8 cellular contexts compared by ENCODE assay signal in the genomic region with DNA sequence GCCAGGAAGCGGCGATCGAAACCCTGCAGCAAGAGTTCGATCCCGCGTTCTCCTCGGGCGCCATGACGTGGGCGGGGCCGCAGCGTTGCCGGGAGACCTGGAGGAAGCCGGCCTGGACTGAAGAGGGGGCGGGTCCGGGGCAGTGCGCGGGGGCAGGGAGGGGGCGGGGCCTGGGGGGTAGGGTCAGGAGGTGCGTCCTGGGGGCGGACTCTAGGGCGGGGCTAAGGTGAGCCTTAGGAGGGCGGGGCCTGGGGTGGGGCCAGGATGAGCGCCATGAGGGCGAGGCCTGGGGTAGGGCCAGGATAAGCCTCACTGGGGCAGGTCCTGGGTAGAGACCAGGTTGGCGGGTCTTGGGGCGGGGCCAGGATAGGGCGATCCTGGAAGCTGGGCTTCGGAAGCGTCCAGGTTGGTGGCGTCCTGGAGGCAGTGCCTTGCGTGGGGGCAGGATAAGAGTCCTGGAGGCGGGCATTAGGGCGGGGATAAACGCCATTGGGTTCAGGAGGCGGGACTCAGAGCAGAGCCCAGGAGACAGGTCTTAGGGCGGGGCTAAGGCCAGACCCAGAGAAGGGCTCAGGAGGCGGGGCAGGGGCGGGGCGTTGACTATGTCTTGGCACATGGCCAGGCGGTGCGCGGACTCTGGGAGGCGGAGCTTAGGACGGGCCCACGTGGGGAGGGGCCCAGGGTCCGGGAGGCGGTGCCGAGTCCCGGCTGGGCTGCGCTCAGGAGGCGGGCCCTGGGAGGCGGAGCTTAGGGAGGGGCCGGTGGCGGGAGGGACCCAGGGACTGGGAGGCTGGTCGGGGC.
A peak's percentile ranks its signal among the peaks of the same experiment; 100 is the strongest.
DNase-seq lines count a peak whose midpoint lies in the region; ATAC-seq lines count a peak whose summit lies in the region.

No MANE protein-coding gene starts in this region.

- peak; percentile 54 for ATAC-seq in GM19351 (IDR thresholded peaks at IDR 0.05; ENCODE audit: unreplicated experiment)
- peak; percentile 93 for ATAC-seq in HG03571 (IDR thresholded peaks at IDR 0.05; ENCODE audit: unreplicated experiment)

- DNase-seq in Ammon's horn (ENCODE audit: low spot score) (peak; percentile 97), NCI-H82 (lab: John Stamatoyannopoulos, UW) (peak; percentile 98), cortex of kidney (lab: John Stamatoyannopoulos, UW) (peak; percentile 27), left kidney (ENCODE audit: low read depth, low spot score) (peak; percentile 98)
- DNase-seq in activated CD4-positive, alpha-beta T cell treated with anti-CD3 and anti-CD28 coated beads, Interleukin-2, amount 50 U/mL, for 4 hours: peak; percentile 98 to 100
- peak; percentile 99 for DNase-seq in stimulated activated CD4-positive, alpha-beta T cell treated with anti-CD3 and anti-CD28 coated beads, Interleukin-1b, Interleukin-23, amount 100 ng/mL, for 1 hour (ENCODE audit: low read depth in 2 of 2)

Comparison
In these comparisons a context has a peak if more than half of its experiments do, and no peak if none do; other contexts are left out.
1. Peak in every context shown above with its lines: DNase-seq and ATAC-seq.
2. DNase-seq: peak in every context shown above with its lines; median percentile 99 in activated CD4-positive, alpha-beta T cell treated with anti-CD3 and anti-CD28 coated beads, Interleukin-2, amount 50 U/mL, for 4 hours; 99 in stimulated activated CD4-positive, alpha-beta T cell treated with anti-CD3 and anti-CD28 coated beads, Interleukin-1b, Interleukin-23, amount 100 ng/mL, for 1 hour; 98 in NCI-H82; 98 in left kidney; 97 in Ammon's horn; 27 in cortex of kidney.